13 cellular contexts compared by ENCODE assay signal in genomic region chr21:15837603-15838002, GRCh38.
DNase-seq lines count a peak whose midpoint lies in the region; ATAC-seq and TF ChIP-seq lines count a peak whose summit lies in the region.
"Had no signal": no experiment of that assay in that cellular context is flagged by ENCODE, and none has a peak within 500 bp of the region (broad histone marks: within the 10 kb centered on the region; RNA-seq: fewer than 3 reads in every experiment).

No MANE protein-coding gene starts in this region.

- DNase-seq in AG09309 (ENCODE audit: low read depth) (peak; percentile 13), adipocyte (ENCODE audit: low read depth) (peak; percentile 79), cardiac muscle cell (ENCODE audit: low read depth in 1 of 2, low spot score in 1 of 2) (peak; percentile 5 to 79), osteoblast (ENCODE audit: insufficient read length, low spot score, missing footprints) (no peak)
- DNase-seq in stimulated activated naive CD8-positive, alpha-beta T cell treated with anti-CD3 and anti-CD28 coated beads, Interleukin-15, Interleukin-2, amounts not matched to agents 100 U/mL and 50 U/mL, for 24 hours = no peak
- no peak for DNase-seq in activated CD4-positive, CD25-positive, alpha-beta regulatory T cell (lab: John Stamatoyannopoulos, UW)
- DNase-seq: activated CD4-positive, alpha-beta T cell treated with anti-CD3 and anti-CD28 coated beads for 4 hours; BE2C; DMS79 treated with DMSO at 0.1 percent for 48 hours; MM.1S had no signal

- H3K4me3 ChIP-seq in AG09309 (ENCODE audit: control insufficient read depth, low read depth, low read length) (no peak overlapping the region), adipocyte (ENCODE audit: low read length) (no peak overlapping the region), cardiac muscle cell (no peak overlapping the region), osteoblast (ENCODE audit: insufficient read depth, low read length) (no peak overlapping the region)

- ATAC-seq in HG02642 (IDR thresholded peaks at IDR 0.05; ENCODE audit: poor library complexity, unreplicated experiment) = no peak
- ATAC-seq in stimulated activated naive CD8-positive, alpha-beta T cell treated with anti-CD3 and anti-CD28 coated beads, Interleukin-15, Interleukin-2, amounts not matched to agents 100 U/mL and 50 U/mL, for 24 hours = no peak
- no peak for ATAC-seq in HG03460 (IDR thresholded peaks at IDR 0.05; ENCODE audit: unreplicated experiment)

- H3K79me2 ChIP-seq in osteoblast (ENCODE audit: insufficient read depth, low read length) = no peaks in the 10 kb centered on the region

- H3K27ac ChIP-seq in cardiac muscle cell (peak overlapping the region; percentile 55), osteoblast (ENCODE audit: low read depth, low read length) (no peak overlapping the region)
- H3K27ac ChIP-seq: HL-60 had no signal

- H3K4me1 ChIP-seq in adipocyte (ENCODE audit: control insufficient read depth, insufficient read depth, low read length) (peaks cover 16% of the 10 kb centered on the region), cardiac muscle cell (ENCODE audit: low read depth) (peaks cover 4% of the 10 kb centered on the region), osteoblast (ENCODE audit: insufficient read depth, low read length) (peaks cover 28% of the 10 kb centered on the region)
- H3K4me1 ChIP-seq: BE2C had no signal

- no peak for TF ChIP-seq CTCF in AG09309 (IDR thresholded peaks at IDR 0.05; ENCODE audit: control insufficient read depth, insufficient read depth, low read depth, low read length, missing control alignments)
- TF ChIP-seq CTCF in cardiac muscle cell (IDR thresholded peaks at IDR 0.05; ENCODE audit: low read depth, low read length) = no peak
- no peak for TF ChIP-seq CTCF in osteoblast (IDR thresholded peaks at IDR 0.05; ENCODE audit: extremely low read depth, low read depth, low read length)

- no peak overlapping the region for H2AFZ ChIP-seq in osteoblast (ENCODE audit: low read length)

- H3K36me3 ChIP-seq in adipocyte (ENCODE audit: control insufficient read depth, insufficient read depth, low read length, severe bottlenecking) (peaks cover 40% of the 10 kb centered on the region), cardiac muscle cell (peaks cover 17% of the 10 kb centered on the region), osteoblast (ENCODE audit: insufficient read depth, low read length) (no peaks in the 10 kb centered on the region)
- H3K36me3 ChIP-seq: BE2C had no signal

- H4K20me1 ChIP-seq in osteoblast (ENCODE audit: insufficient read depth, low read length) = no peaks in the 10 kb centered on the region

- H3K27me3 ChIP-seq in adipocyte (replicated peaks; ENCODE audit: control insufficient read depth, insufficient read depth, low read length) (no peaks in the 10 kb centered on the region), cardiac muscle cell (no peaks in the 10 kb centered on the region), osteoblast (ENCODE audit: insufficient read depth, low read length) (no peaks in the 10 kb centered on the region)
- H3K27me3 ChIP-seq: BE2C had no signal

- H3K9me3 ChIP-seq in adipocyte (ENCODE audit: control insufficient read depth, low read length) (no peaks in the 10 kb centered on the region), cardiac muscle cell (ENCODE audit: low read depth) (no peaks in the 10 kb centered on the region), osteoblast (ENCODE audit: low read depth, low read length) (no peaks in the 10 kb centered on the region)
- H3K9me3 ChIP-seq: BE2C had no signal

- H3K9ac ChIP-seq in adipocyte (ENCODE audit: low read length) = no peak overlapping the region

- H3K4me2 ChIP-seq in osteoblast (ENCODE audit: insufficient read depth, low read length) = peak overlapping the region; percentile 54

Comparison
In these comparisons a context has a peak if more than half of its experiments do, and no peak if none do; other contexts are left out.
1. DNase-seq: peak in AG09309 (single experiment), adipocyte (single experiment) and cardiac muscle cell (2 of 2); none in osteoblast (single experiment), stimulated activated naive CD8-positive, alpha-beta T cell treated with anti-CD3 and anti-CD28 coated beads, Interleukin-15, Interleukin-2, amounts not matched to agents 100 U/mL and 50 U/mL, for 24 hours (single experiment) and activated CD4-positive, CD25-positive, alpha-beta regulatory T cell (0 of 4).